ENCODE assay signal across 8 cellular contexts in the genomic region with DNA sequence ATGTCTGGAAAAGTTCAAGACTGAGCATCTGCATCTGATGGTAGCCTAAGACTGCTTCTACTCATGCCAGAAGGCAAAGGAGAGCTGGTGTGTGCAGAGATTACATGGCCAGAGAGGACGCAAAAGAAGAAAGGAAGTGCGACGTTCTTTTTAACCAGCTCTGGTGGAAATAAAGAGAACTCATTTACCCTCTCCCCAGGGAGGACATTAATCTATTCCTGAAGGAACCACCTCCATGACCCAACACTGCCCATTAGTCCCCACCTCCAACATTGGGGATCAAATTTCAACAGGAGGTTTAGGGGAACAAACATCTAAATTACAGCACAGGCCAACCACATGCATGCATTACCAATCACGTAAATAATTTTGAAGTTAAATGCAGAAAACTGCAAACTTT. TPM values are rescaled to one million over a fixed set of nuclear protein-coding genes. Genes with fewer than 3 reads are reported as not detected.
DNase-seq lines count a peak whose midpoint lies in the region; FAIRE-seq and TF ChIP-seq lines count a peak whose summit lies in the region.

No MANE protein-coding gene starts in this region.

- H3K36me3 ChIP-seq in ES-I3 (ENCODE audit: insufficient read depth, low read length) = no peaks in the 10 kb centered on the region
- no peaks in the 10 kb centered on the region for H3K36me3 ChIP-seq in ovary

- peak; percentile 38 for DNase-seq in NCI-H2081 treated with DMSO at 0.1 percent for 48 hours (lab: John Stamatoyannopoulos, UW)
- DNase-seq in ecto neural progenitor cell (ENCODE audit: low spot score) = peak; percentile 47
- DNase-seq in ovary = no peak
- DNase-seq in urothelium cell line (ENCODE audit: low spot score) = no peak
- DNase-seq in activated CD4-positive, CD25-positive, alpha-beta regulatory T cell (lab: John Stamatoyannopoulos, UW) = no peak
- no peak for DNase-seq in activated CD4-positive, alpha-beta T cell treated with anti-CD3 and anti-CD28 coated beads for 1 hour
- no peak for DNase-seq in NCI-H1092 treated with DMSO at 0.1 percent for 48 hours (lab: John Stamatoyannopoulos, UW)

- TF ChIP-seq EP300 in ovary (IDR thresholded peaks at IDR 0.05) = no peak

- peak overlapping the region; percentile 95 for H3K4me3 ChIP-seq in ovary

- no peak overlapping the region for H3K27ac ChIP-seq in ovary

- no peak for TF ChIP-seq POLR2A in ovary (IDR thresholded peaks at IDR 0.05)

- FAIRE-seq in urothelium cell line (lab: Jason Lieb, UNC) = no peak

- H3K4me1 ChIP-seq in ES-I3 (ENCODE audit: insufficient read depth, low read length) (peaks cover 17% of the 10 kb centered on the region; the same call in 1 of the 2 replicates), ovary (ENCODE audit: insufficient read depth) (peaks cover 3% of the 10 kb centered on the region)

- no peaks in the 10 kb centered on the region for H3K27me3 ChIP-seq in ovary

- TF ChIP-seq CTCF in ovary (IDR thresholded peaks at IDR 0.05) = no peak

- H3K9ac ChIP-seq in ES-I3 (ENCODE audit: low read depth, low read length) = peak overlapping the region; percentile 90

- intact Hi-C loops in ovary (cut with DNase I) = loop anchor here in 1 of 4 donors (5.0 kb wide), 1 partner anchor 108 kb away; a partner anchor contains a TSS

- 70 to 77% (median 73%) methylated on average over 4 of the region's 4 CpGs for WGBS in ovary, 3 donors

- H3K9me3 ChIP-seq in ES-I3 (ENCODE audit: control insufficient read depth, insufficient read depth, low read length) = no peaks in the 10 kb centered on the region
- no peaks in the 10 kb centered on the region for H3K9me3 ChIP-seq in ovary

RNA-seq across cellular contexts. Expression of a gene that starts 1.5 kb away (rescaled TPM):
- 10 to 100 TPM; 35.8 to 49.4 (median 36.2) TPM for total RNA-seq in ovary
- polyA plus RNA-seq in ovary = 10 to 100 TPM; 27.6 TPM

RNA-seq across cellular contexts. Expression of a gene that starts 41.6 kb away (rescaled TPM):
- total RNA-seq in ovary = 1 to 10 TPM; 2.3 to 7.7 (median 4.1) TPM
- 1 to 10 TPM; 5.0 to 9.5 TPM for polyA plus RNA-seq in ovary

Comparison
In these comparisons a context has a peak if more than half of its experiments do, and no peak if none do; other contexts are left out.
1. DNase-seq: peak in NCI-H2081 treated with DMSO at 0.1 percent for 48 hours (single experiment) and ecto neural progenitor cell (single experiment); none in ovary (0 of 5), urothelium cell line (single experiment), activated CD4-positive, CD25-positive, alpha-beta regulatory T cell (0 of 4), activated CD4-positive, alpha-beta T cell treated with anti-CD3 and anti-CD28 coated beads for 1 hour (single experiment) and NCI-H1092 treated with DMSO at 0.1 percent for 48 hours (single experiment).